In genomic region chr4:10007436-10007740, GRCh38 we compare ENCODE assay signal across 9 cellular contexts. TPM values are rescaled to one million over a fixed set of nuclear protein-coding genes. Genes with fewer than 3 reads are reported as not detected.
A peak's percentile ranks its signal among the peaks of the same experiment; 100 is the strongest.
DNase-seq lines count a peak whose midpoint lies in the region; ATAC-seq, FAIRE-seq and TF ChIP-seq lines count a peak whose summit lies in the region.
"Had no signal": no experiment of that assay in that cellular context is flagged by ENCODE, and none has a peak within 500 bp of the region (broad histone marks: within the 10 kb centered on the region; RNA-seq: fewer than 3 reads in every experiment).

No MANE protein-coding gene starts in this region.

- RAD21 ChIA-PET in HCT116 (lab: Charles Lee; ENCODE audit: low non-redundant PET in 1 of 2, low total read pairs in 2 of 2, uncharacterized antibody in 2 of 2, unreplicated experiment in 2 of 2) = interaction anchor here in 1 of 2 experiments (0.7 kb wide), 1 partner anchor 244 kb away, joined by 3 read pairs; no protein-coding TSS in a partner anchor

- TF ChIP-seq CTCF in HCT116 (IDR thresholded peaks at IDR 0.05 in 2 of 3, conservative IDR thresholded peaks at IDR 0.05 in 1 of 3; ENCODE audit: borderline replicate concordance in 1 of 3, insufficient read depth in 1 of 3, low read depth in 2 of 3, low read length in 2 of 3) = no peak
- no peak for TF ChIP-seq CTCF in PC-9 (conservative IDR thresholded peaks at IDR 0.05)

- CTCF ChIA-PET in HCT116 (lab: Charles Lee) = interaction anchor here (0.8 to 1.6 kb wide), 3 partner anchors 8 to 242 kb away, joined by 3 to 15 read pairs (median 3); no protein-coding TSS in a partner anchor
- CTCF ChIA-PET in PC-9 (lab: Charles Lee) = no interaction called here
- CTCF ChIA-PET in HEK293T (lab: Yijun Ruan, JAX) = no interaction called here

- BruUV-seq in HCT116 (replicated peaks; lab: Mats Ljungman, UMichigan) = no TSS peak
- no TSS peak for BruUV-seq in PC-9 (replicated peaks; lab: Mats Ljungman, UMichigan)

- no peak for FAIRE-seq in small intestine (lab: Jason Lieb, UNC)

- no peak for TF ChIP-seq POLR2A in HCT116 (IDR thresholded peaks at IDR 0.05; ENCODE audit: borderline replicate concordance, extremely low read depth, insufficient read depth, insufficient read length)

- H3K9me2 ChIP-seq in HCT116 (ENCODE audit: insufficient read depth) (no peaks in the 10 kb centered on the region), PC-9 (ENCODE audit: insufficient read depth) (no peaks in the 10 kb centered on the region)

- peak overlapping the region; percentile 62 for H3K4me2 ChIP-seq in HCT116 (ENCODE audit: low read length)
- peak overlapping the region; percentile 85 for H3K4me2 ChIP-seq in PC-9

- H3K4me1 ChIP-seq in HCT116 (ENCODE audit: control insufficient read depth in 1 of 2, insufficient read depth in 2 of 2, low read length in 2 of 2) (peaks cover 24 to 31% of the 10 kb centered on the region in 2 experiments), PC-9 (replicated peaks; ENCODE audit: insufficient read depth) (peaks cover 50% of the 10 kb centered on the region), small intestine (ENCODE audit: control insufficient read depth in 2 of 2, insufficient read depth in 1 of 2, low read depth in 1 of 2, low read length in 1 of 2) (peaks cover 14 to 22% of the 10 kb centered on the region in 2 donors)

- H3K27ac ChIP-seq in HCT116 (ENCODE audit: low read depth, low read length) (peak overlapping the region; percentile 17; the same call in 1 of the 2 replicates), PC-9 (peak overlapping the region; percentile 100), small intestine (ENCODE audit: low read depth in 1 of 2, low read length in 1 of 2) (peak overlapping the region; percentile 69 to 93)

- intact Hi-C loops in HCT116 (cut with micrococcal nuclease) (no loop called here), PC-9 (cut with micrococcal nuclease; ENCODE audit: unreplicated experiment) (loop anchor here (1.0 to 5.0 kb wide), 3 partner anchors 25 to 100 kb away; no protein-coding TSS in a partner anchor)

- WGBS in small intestine, 3 donors = 83 to 90% (median 89%) methylated on average over 1 of the region's 1 CpG

- H3K4me3 ChIP-seq in HCT116 (replicated peaks in 1 of 2; ENCODE audit: low read depth in 1 of 2, low read length in 2 of 2) (peak overlapping the region in 1 of 2 experiments; percentile 9; a peak in 1 of 4 replicates), PC-9 (peak overlapping the region; percentile 42; the same call in 1 of the 2 replicates), small intestine (ENCODE audit: low read depth in 1 of 2, low read length in 2 of 2) (no peak overlapping the region)

- H3K9me3 ChIP-seq in HCT116 (ENCODE audit: control insufficient read depth in 1 of 2, insufficient read depth in 1 of 2, low read depth in 1 of 2, low read length in 2 of 2) = no peaks in the 10 kb centered on the region
- H3K9me3 ChIP-seq in PC-9 (ENCODE audit: insufficient read depth, low read depth) = no peaks in the 10 kb centered on the region
- no peaks in the 10 kb centered on the region for H3K9me3 ChIP-seq in small intestine (ENCODE audit: control insufficient read depth, low read depth)

- H3K36me3 ChIP-seq in HCT116 (ENCODE audit: control insufficient read depth in 1 of 2, insufficient read depth in 2 of 2, low read length in 2 of 2) = no peaks in the 10 kb centered on the region
- H3K36me3 ChIP-seq in PC-9 (ENCODE audit: low read depth) = 0 out of 2 replicates have a peak, but pooled peaks cover 4% of the 10 kb centered on the region
- H3K36me3 ChIP-seq in small intestine (ENCODE audit: control insufficient read depth in 2 of 2, insufficient read depth in 2 of 2, low read length in 2 of 2) = no peaks in the 10 kb centered on the region

- POLR2A ChIA-PET in HCT116 (lab: Charles Lee) = interaction anchor here (1.5 kb wide), 1 partner anchor 109 kb away, joined by 7 read pairs; the partner anchor contains the start of gene WDR1
- POLR2A ChIA-PET in PC-9 (lab: Charles Lee; ENCODE audit: unreplicated experiment) = interaction anchor here (0.5 to 0.7 kb wide), 2 partner anchors 350 to 1161 kb away, joined by 5 read pairs; no protein-coding TSS in a partner anchor
- POLR2A ChIA-PET in HEK293T (lab: Yijun Ruan, JAX) = no interaction called here

- H3K79me2 ChIP-seq in HCT116 (ENCODE audit: insufficient read depth, low read length) = no peaks in the 10 kb centered on the region
- no peaks in the 10 kb centered on the region for H3K79me2 ChIP-seq in PC-9 (ENCODE audit: low read depth)

- H4K20me1 ChIP-seq in HCT116 (ENCODE audit: insufficient read depth) (no peaks in the 10 kb centered on the region), PC-9 (ENCODE audit: insufficient read depth) (no peaks in the 10 kb centered on the region)

- TF ChIP-seq RAD21 in HCT116 (IDR thresholded peaks at IDR 0.05; ENCODE audit: low read depth) = no peak

- peaks cover 48% of the 10 kb centered on the region for H3F3A ChIP-seq in PC-9 (ENCODE audit: insufficient read depth, low read depth)

- peak; percentile 48 for ATAC-seq in GM18907 (IDR thresholded peaks at IDR 0.05; ENCODE audit: unreplicated experiment)
- ATAC-seq in HCT116 = no peak
- ATAC-seq in HG03571 (IDR thresholded peaks at IDR 0.05; ENCODE audit: unreplicated experiment) = no peak

- DNase-seq in HCT116 (ENCODE audit: low read depth, low spot score) (no peak), PC-9 (no peak), small intestine (no peak), superior temporal gyrus (ENCODE audit: extremely low spot score) (no peak), HEK293T (ENCODE audit: extremely low spot score) (no peak), T1000 (lab: John Stamatoyannopoulos, UW) (no peak)
- DNase-seq: IMR-90 had no signal

- H3K27me3 ChIP-seq in HCT116 (ENCODE audit: insufficient read depth, low read length) (no peaks in the 10 kb centered on the region), PC-9 (ENCODE audit: insufficient read depth, low read depth) (no peaks in the 10 kb centered on the region), small intestine (ENCODE audit: control insufficient read depth in 2 of 2, insufficient read depth in 2 of 2, low read length in 2 of 2) (no peaks in the 10 kb centered on the region)

- H3K9ac ChIP-seq in HCT116 (ENCODE audit: low read length) = peak overlapping the region; percentile 11; the same call in 1 of the 2 replicates

- no peak overlapping the region for H2AFZ ChIP-seq in HCT116 (ENCODE audit: low read depth, low read length, poor library complexity, severe bottlenecking)
- H2AFZ ChIP-seq in PC-9 = no peak overlapping the region

TF ChIP-seq in HCT116, 20 proteins besides CTCF, POLR2A, EP300 and RAD21 (continues in another document):
- TF ChIP-seq YY1 (IDR thresholded peaks at IDR 0.05; ENCODE audit: extremely low read depth, insufficient replicate concordance, low read depth, low read length) = no peak
- TF ChIP-seq SRF (IDR thresholded peaks at IDR 0.05; ENCODE audit: low read depth) = no peak
- TF ChIP-seq EZH2 (IDR thresholded peaks at IDR 0.05) = no peak
- TF ChIP-seq MAX (IDR thresholded peaks at IDR 0.05) = no peak
- no peak for TF ChIP-seq ZNF274 (IDR thresholded peaks at IDR 0.05; ENCODE audit: low read depth, low read length)
- no peak for TF ChIP-seq FOSL1 (IDR thresholded peaks at IDR 0.05; ENCODE audit: low read depth)
- no peak for TF ChIP-seq ZFX (IDR thresholded peaks at IDR 0.05)
- no peak for TF ChIP-seq JUND (IDR thresholded peaks at IDR 0.05)
- no peak for TF ChIP-seq POLR2AphosphoS5 (IDR thresholded peaks at IDR 0.05; ENCODE audit: low read depth, low read length)
- TF ChIP-seq EGR1 (IDR thresholded peaks at IDR 0.05; ENCODE audit: low read depth) = no peak
- no peak for TF ChIP-seq ELF1 (IDR thresholded peaks at IDR 0.05; ENCODE audit: borderline replicate concordance, low read depth)
- no peak for TF ChIP-seq TCF7L2 (IDR thresholded peaks at IDR 0.05; ENCODE audit: borderline replicate concordance, extremely low read depth, insufficient read depth, insufficient read length)

TF ChIP-seq in HEK293T, 16 proteins besides CTCF, POLR2A, EP300 and RAD21:
- TF ChIP-seq FOXA1 (IDR thresholded peaks at IDR 0.05) (no peak), L3MBTL2 (conservative IDR thresholded peaks at IDR 0.05) (no peak), HDGF (IDR thresholded peaks at IDR 0.05; ENCODE audit: borderline replicate concordance) (no peak), CTBP1 (IDR thresholded peaks at IDR 0.05; ENCODE audit: borderline replicate concordance) (no peak), TARDBP (IDR thresholded peaks at IDR 0.05) (no peak), SUZ12 (IDR thresholded peaks at IDR 0.05) (no peak), ZNF384 (IDR thresholded peaks at IDR 0.05) (no peak), BHLHE40 (IDR thresholded peaks at IDR 0.05; ENCODE audit: borderline replicate concordance) (no peak), ARNT (IDR thresholded peaks at IDR 0.05) (no peak), NFRKB (IDR thresholded peaks at IDR 0.05) (no peak), FOXK2 (IDR thresholded peaks at IDR 0.05) (no peak), SP1 (IDR thresholded peaks at IDR 0.05) (no peak), LEF1 (IDR thresholded peaks at IDR 0.05; ENCODE audit: borderline replicate concordance) (no peak), ELF4 (IDR thresholded peaks at IDR 0.05) (no peak), FOXM1 (IDR thresholded peaks at IDR 0.05; ENCODE audit: borderline replicate concordance) (no peak)
- TF ChIP-seq, protein P1, sequence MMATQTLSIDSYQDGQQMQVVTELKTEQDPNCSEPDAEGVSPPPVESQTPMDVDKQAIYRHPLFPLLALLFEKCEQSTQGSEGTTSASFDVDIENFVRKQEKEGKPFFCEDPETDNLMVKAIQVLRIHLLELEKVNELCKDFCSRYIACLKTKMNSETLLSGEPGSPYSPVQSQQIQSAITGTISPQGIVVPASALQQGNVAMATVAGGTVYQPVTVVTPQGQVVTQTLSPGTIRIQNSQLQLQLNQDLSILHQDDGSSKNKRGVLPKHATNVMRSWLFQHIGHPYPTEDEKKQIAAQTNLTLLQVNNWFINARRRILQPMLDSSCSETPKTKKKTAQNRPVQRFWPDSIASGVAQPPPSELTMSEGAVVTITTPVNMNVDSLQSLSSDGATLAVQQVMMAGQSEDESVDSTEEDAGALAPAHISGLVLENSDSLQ (IDR thresholded peaks at IDR 0.05) = no peak

RNA-seq across cellular contexts. Expression of gene SLC2A9, which starts 13.9 kb away (rescaled TPM):
- total RNA-seq in HCT116 (2021; ENCODE audit: unreplicated experiment) = 2.2 TPM
- 1.2 and 1.7 TPM in 2 replicates for polyA plus RNA-seq in HCT116 (2012)
- 0.28 and 1.1 TPM in 2 replicates for total RNA-seq in PC-9 (2021)
- 10 to 100 TPM in 2 of 3 donors, 1 to 10 TPM in 1; 7.4 to 13.0 (median 11.7) TPM for polyA plus RNA-seq in small intestine

Comparison
In these comparisons a context has a peak if more than half of its experiments do, and no peak if none do; other contexts are left out.
1. H3K27ac ChIP-seq: peak in every context shown above with its lines; median percentile 100 in PC-9; 81 in small intestine; 17 in HCT116.